In the genomic region with DNA sequence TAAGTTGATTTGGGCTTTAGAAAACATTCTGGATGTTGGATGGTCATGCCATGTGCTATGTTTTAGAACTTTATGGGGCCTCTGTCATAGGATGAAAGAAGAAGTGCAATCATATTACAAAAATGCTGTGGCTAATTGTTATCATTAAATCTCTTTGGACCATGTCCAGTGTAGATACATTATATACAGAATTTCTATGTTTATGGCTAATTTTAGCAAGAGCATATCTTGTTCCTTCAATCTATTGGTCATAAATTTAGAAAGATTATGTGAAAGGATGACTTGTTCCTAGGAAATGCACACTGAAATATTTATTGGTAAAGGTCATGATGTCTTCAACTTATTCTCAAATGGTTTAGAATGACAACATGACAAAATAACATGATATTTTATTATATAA, we compare ENCODE assay signal across 14 cellular contexts. TPM values are rescaled to one million over a fixed set of nuclear protein-coding genes. Genes with fewer than 3 reads are reported as not detected.
DNase-seq lines count a peak whose midpoint lies in the region; ATAC-seq and TF ChIP-seq lines count a peak whose summit lies in the region.
"Had no signal": no experiment of that assay in that cellular context is flagged by ENCODE, and none has a peak within 500 bp of the region (broad histone marks: within the 10 kb centered on the region; RNA-seq: fewer than 3 reads in every experiment).

No MANE protein-coding gene starts in this region.

- H3K4me3 ChIP-seq in GM23248 (no peak overlapping the region), SK-N-SH (ENCODE audit: low read depth in 2 of 2, low read length in 1 of 2) (no peak overlapping the region), mesenchymal stem cell (ENCODE audit: insufficient read depth in 1 of 2, low read depth in 1 of 2, low read length in 2 of 2) (no peak overlapping the region), smooth muscle cell (no peak overlapping the region)
- H3K4me3 ChIP-seq: GM23338, K562 had no signal

- no peak overlapping the region for H2BK5ac ChIP-seq in mesenchymal stem cell (ENCODE audit: low read depth, low read length, poor library complexity, severe bottlenecking)

- peaks cover 11% of the 10 kb centered on the region; the same call in 1 of the 2 replicates for H3F3A ChIP-seq in GM23248 (ENCODE audit: insufficient read depth)
- peaks cover 6% of the 10 kb centered on the region for H3F3A ChIP-seq in SK-N-SH (replicated peaks; ENCODE audit: insufficient read depth)
- no peaks in the 10 kb centered on the region for H3F3A ChIP-seq in smooth muscle cell (ENCODE audit: low read depth)

- ATAC-seq in left colon = no peak
- ATAC-seq: GM23338, HCT116, K562 had no signal

- no peak overlapping the region for H3K14ac ChIP-seq in mesenchymal stem cell (ENCODE audit: low read length in 2 of 2)

- H4K91ac ChIP-seq in mesenchymal stem cell (ENCODE audit: low read length) = no peak overlapping the region

- H3K79me2 ChIP-seq in GM23248 (ENCODE audit: insufficient read depth) (no peaks in the 10 kb centered on the region), SK-N-SH (ENCODE audit: insufficient read depth) (no peaks in the 10 kb centered on the region), smooth muscle cell (ENCODE audit: low read depth) (no peaks in the 10 kb centered on the region)

- POLR2A ChIA-PET in SK-N-SH (lab: Yijun Ruan, JAX) = no interaction called here

- in situ Hi-C loops in GM23248 (cut with MboI) = no loop called here

- H4K8ac ChIP-seq in mesenchymal stem cell (ENCODE audit: low read length) = no peak overlapping the region

- H4K20me1 ChIP-seq in GM23248 (ENCODE audit: insufficient read depth) = no peaks in the 10 kb centered on the region
- H4K20me1 ChIP-seq in SK-N-SH (ENCODE audit: insufficient read depth) = no peaks in the 10 kb centered on the region
- H4K20me1 ChIP-seq in smooth muscle cell (ENCODE audit: low read depth) = no peaks in the 10 kb centered on the region

- CTCF ChIA-PET in SK-N-SH (lab: Yijun Ruan, JAX) = interaction anchor here (0.6 kb wide), 1 partner anchor 9 kb away, joined by 3 read pairs; no protein-coding TSS in a partner anchor

- H3K4ac ChIP-seq in mesenchymal stem cell (ENCODE audit: low read depth in 1 of 2, low read length in 2 of 2) = no peak overlapping the region

- H3K23ac ChIP-seq in mesenchymal stem cell (ENCODE audit: low read length in 2 of 2) = no peak overlapping the region

- no peak overlapping the region for H2AK5ac ChIP-seq in mesenchymal stem cell (ENCODE audit: low read length, severe bottlenecking)

- no peak for TF ChIP-seq RAD21 in SK-N-SH (IDR thresholded peaks at IDR 0.05; ENCODE audit: low read length)

- H3K9ac ChIP-seq in GM23248 = no peak overlapping the region
- no peak overlapping the region for H3K9ac ChIP-seq in SK-N-SH
- no peak overlapping the region for H3K9ac ChIP-seq in mesenchymal stem cell (ENCODE audit: low read length)
- H3K9ac ChIP-seq in smooth muscle cell (ENCODE audit: low read depth) = no peak overlapping the region

- no peak overlapping the region for H3K27ac ChIP-seq in GM23248
- peak overlapping the region in 1 of 2 experiments; percentile 41; a peak in 2 of 4 replicates for H3K27ac ChIP-seq in SK-N-SH (ENCODE audit: low read depth in 2 of 2, low read length in 1 of 2)
- no peak overlapping the region for H3K27ac ChIP-seq in mesenchymal stem cell (ENCODE audit: low read length, poor library complexity, severe bottlenecking)
- H3K27ac ChIP-seq in smooth muscle cell (ENCODE audit: low read depth) = no peak overlapping the region
- H3K27ac ChIP-seq: C4-2B had no signal

- TF ChIP-seq EP300 in SK-N-SH (IDR thresholded peaks at IDR 0.05; ENCODE audit: borderline replicate concordance in 1 of 2, low read depth in 1 of 2, low read length in 1 of 2) = peak in 1 of 2 experiments; percentile 63; a peak in 1 of 4 replicates

- no peak for DNase-seq in GM23248
- DNase-seq in SK-N-SH = no peak
- peak; percentile 42 for DNase-seq in mesenchymal stem cell
- DNase-seq in NCI-H2107 (lab: John Stamatoyannopoulos, UW) = no peak
- DNase-seq in smooth muscle cell (lab: John Stamatoyannopoulos, UW; ENCODE audit: unreplicated experiment) = no peak
- no peak for DNase-seq in left colon
- DNase-seq: AML-193; Caco-2; CD4-positive, alpha-beta T cell; IMR-90 had no signal

- H2BK15ac ChIP-seq in mesenchymal stem cell (ENCODE audit: low read depth, poor library complexity, severe bottlenecking) = no peak overlapping the region

- no peak overlapping the region for H2BK12ac ChIP-seq in mesenchymal stem cell (ENCODE audit: low read length in 2 of 2)

- H3K4me2 ChIP-seq in GM23248 (ENCODE audit: unreplicated experiment) (peak overlapping the region; percentile 16), SK-N-SH (no peak overlapping the region), mesenchymal stem cell (ENCODE audit: low read length, poor library complexity, severe bottlenecking) (no peak overlapping the region), smooth muscle cell (no peak overlapping the region)
- H3K4me2 ChIP-seq: GM23338 had no signal

- intact Hi-C loops in left colon (cut with DNase I, micrococcal nuclease) = no loop called here

- H3K4me1 ChIP-seq in GM23248 (ENCODE audit: insufficient read depth) (peaks cover 15% of the 10 kb centered on the region), SK-N-SH (ENCODE audit: control insufficient read depth in 1 of 2, insufficient read depth in 2 of 2, low read depth in 1 of 2, low read length in 1 of 2) (no peaks in the 10 kb centered on the region), mesenchymal stem cell (ENCODE audit: control insufficient read depth, insufficient read depth, low read depth, low read length) (no peaks in the 10 kb centered on the region), smooth muscle cell (ENCODE audit: low read depth) (no peaks in the 10 kb centered on the region)

- no peaks in the 10 kb centered on the region for H3K79me1 ChIP-seq in mesenchymal stem cell (replicated peaks; ENCODE audit: low read length, poor library complexity, severe bottlenecking)

- H3K18ac ChIP-seq in mesenchymal stem cell (ENCODE audit: low read depth in 1 of 2, low read length in 2 of 2) = no peak overlapping the region

- no peak overlapping the region for H2BK120ac ChIP-seq in mesenchymal stem cell (ENCODE audit: low read depth, low read length)

- H3K9me2 ChIP-seq in GM23248 (ENCODE audit: insufficient read depth) (no peaks in the 10 kb centered on the region), SK-N-SH (no peaks in the 10 kb centered on the region)

- H2AFZ ChIP-seq in GM23248 = no peak overlapping the region
- H2AFZ ChIP-seq in SK-N-SH (ENCODE audit: low read depth) = no peak overlapping the region
- H2AFZ ChIP-seq in mesenchymal stem cell (ENCODE audit: low read depth, low read length) = no peak overlapping the region
- H2AFZ ChIP-seq in smooth muscle cell (ENCODE audit: low read depth) = no peak overlapping the region
- H2AFZ ChIP-seq: GM23338 had no signal

- H3K27me3 ChIP-seq in GM23248 (replicated peaks; ENCODE audit: insufficient read depth) = no peaks in the 10 kb centered on the region
- no peaks in the 10 kb centered on the region for H3K27me3 ChIP-seq in SK-N-SH (ENCODE audit: insufficient read depth)
- H3K27me3 ChIP-seq in mesenchymal stem cell (ENCODE audit: control insufficient read depth in 1 of 2, insufficient read depth in 1 of 2, low read length in 2 of 2) = no peaks in the 10 kb centered on the region
- H3K27me3 ChIP-seq in smooth muscle cell (ENCODE audit: low read depth) = no peaks in the 10 kb centered on the region

- no peaks in the 10 kb centered on the region for H3K9me3 ChIP-seq in GM23248 (ENCODE audit: low read depth)
- H3K9me3 ChIP-seq in SK-N-SH = peaks cover 8% of the 10 kb centered on the region; the same call in 1 of the 2 replicates
- H3K9me3 ChIP-seq in mesenchymal stem cell (ENCODE audit: control insufficient read depth, low read length) = no peaks in the 10 kb centered on the region
- H3K9me3 ChIP-seq in smooth muscle cell (replicated peaks; ENCODE audit: low read depth) = no peaks in the 10 kb centered on the region
- H3K9me3 ChIP-seq: Caco-2 had no signal

- TF ChIP-seq CTCF in SK-N-SH (IDR thresholded peaks at IDR 0.05) = no peak
- TF ChIP-seq CTCF in smooth muscle cell (IDR thresholded peaks at IDR 0.05; ENCODE audit: borderline replicate concordance, insufficient read depth, poor library complexity, severe bottlenecking) = no peak

- no peaks in the 10 kb centered on the region for H3K36me3 ChIP-seq in GM23248 (ENCODE audit: low read depth)
- H3K36me3 ChIP-seq in SK-N-SH (replicated peaks in 1 of 2; ENCODE audit: control insufficient read depth in 1 of 2, insufficient read depth in 2 of 2, low read length in 1 of 2) = no peaks in the 10 kb centered on the region
- no peaks in the 10 kb centered on the region for H3K36me3 ChIP-seq in mesenchymal stem cell (ENCODE audit: control insufficient read depth in 1 of 2, insufficient read depth in 2 of 2, low read depth in 1 of 2, low read length in 2 of 2)
- H3K36me3 ChIP-seq in smooth muscle cell (ENCODE audit: low read depth) = no peaks in the 10 kb centered on the region

TF ChIP-seq in SK-N-SH, 30 proteins besides CTCF, POLR2A, EP300 and RAD21:
- TF ChIP-seq SMC3 (IDR thresholded peaks at IDR 0.05; ENCODE audit: low read depth, low read length) (no peak), GATA2 (CRISPR knock-in tag; IDR thresholded peaks at IDR 0.05) (no peak), NFIC (IDR thresholded peaks at IDR 0.05; ENCODE audit: borderline replicate concordance) (peak; percentile 52; the same call in 1 of the 2 replicates), TEAD4 (IDR thresholded peaks at IDR 0.05; ENCODE audit: borderline replicate concordance, insufficient read depth) (0 out of 2 replicates have a peak, but pooled peaks have one; percentile 30), MEF2A (IDR thresholded peaks at IDR 0.05; ENCODE audit: borderline replicate concordance, low read depth) (peak; percentile 74), JUND (IDR thresholded peaks at IDR 0.05) (peak; percentile 60), TCF12 (IDR thresholded peaks at IDR 0.05) (peak; percentile 48; the same call in 1 of the 2 replicates)

RNA-seq across cellular contexts. Expression of gene ELL2, which starts 42.4 kb away (rescaled TPM):
- total RNA-seq in GM23248 (2014; rRNA removed; shearing (Covaris generic)) = 228 and 243 TPM in 2 replicates
- polyA plus RNA-seq in GM23248 (2016; fragmentation: Nextera tagmentation; extraction: Ambion mirVana) (147 and 159 TPM in 2 replicates), SK-N-SH (2012; rRNA removed) (18.4 and 27.4 TPM in 2 replicates), smooth muscle cell (14.4 and 30.9 TPM in 2 replicates)
- polyA plus RNA-seq in SK-N-SH (2012; cell fraction: cytosol; rRNA removed) = 22.3 and 24.9 TPM in 2 replicates
- polyA plus RNA-seq in SK-N-SH (2012; cell fraction: nucleus; rRNA removed) = 25.1 and 49.5 TPM in 2 replicates
- polyA plus RNA-seq in mesenchymal stem cell (2013, experiment 1 of 2) = 31.5 TPM
- polyA plus RNA-seq in mesenchymal stem cell (2013, experiment 2 of 2) = 32.3 TPM
- total RNA-seq in smooth muscle cell (49.9 and 67.9 TPM in 2 replicates), left colon (10 to 100 TPM; 28.7 to 36.7 TPM)
